2 cellular contexts compared by ENCODE assay signal in genomic region chr2:36781907-36782635, GRCh38.
TF ChIP-seq lines count a peak whose summit lies in the region.

No MANE protein-coding gene starts in this region.

TF ChIP-seq in GM23338, 12 proteins besides CTCF, POLR2A, EP300 and RAD21:
- TF ChIP-seq ZNF114 (CRISPR knock-in tag; IDR thresholded peaks at IDR 0.05) (no peak), NANOG (IDR thresholded peaks at IDR 0.05; ENCODE audit: borderline replicate concordance) (no peak), CREB1 (CRISPR knock-in tag; IDR thresholded peaks at IDR 0.05; ENCODE audit: low read depth) (no peak), STAT1 (IDR thresholded peaks at IDR 0.05; ENCODE audit: unreplicated experiment) (no peak), JUNB (IDR thresholded peaks at IDR 0.05; ENCODE audit: unreplicated experiment) (no peak), POLR2AphosphoS5 (IDR thresholded peaks at IDR 0.05; ENCODE audit: low read depth) (no peak), EZH2phosphoT487 (IDR thresholded peaks at IDR 0.05; ENCODE audit: unreplicated experiment) (no peak), ETS1 (IDR thresholded peaks at IDR 0.05) (no peak), REST (IDR thresholded peaks at IDR 0.05; ENCODE audit: unreplicated experiment) (no peak), EZH2 (IDR thresholded peaks at IDR 0.05; ENCODE audit: low read depth, unreplicated experiment) (no peak), ZNF331 (CRISPR knock-in tag; IDR thresholded peaks at IDR 0.05; ENCODE audit: low read depth) (no peak)
- TF ChIP-seq, protein P1, sequence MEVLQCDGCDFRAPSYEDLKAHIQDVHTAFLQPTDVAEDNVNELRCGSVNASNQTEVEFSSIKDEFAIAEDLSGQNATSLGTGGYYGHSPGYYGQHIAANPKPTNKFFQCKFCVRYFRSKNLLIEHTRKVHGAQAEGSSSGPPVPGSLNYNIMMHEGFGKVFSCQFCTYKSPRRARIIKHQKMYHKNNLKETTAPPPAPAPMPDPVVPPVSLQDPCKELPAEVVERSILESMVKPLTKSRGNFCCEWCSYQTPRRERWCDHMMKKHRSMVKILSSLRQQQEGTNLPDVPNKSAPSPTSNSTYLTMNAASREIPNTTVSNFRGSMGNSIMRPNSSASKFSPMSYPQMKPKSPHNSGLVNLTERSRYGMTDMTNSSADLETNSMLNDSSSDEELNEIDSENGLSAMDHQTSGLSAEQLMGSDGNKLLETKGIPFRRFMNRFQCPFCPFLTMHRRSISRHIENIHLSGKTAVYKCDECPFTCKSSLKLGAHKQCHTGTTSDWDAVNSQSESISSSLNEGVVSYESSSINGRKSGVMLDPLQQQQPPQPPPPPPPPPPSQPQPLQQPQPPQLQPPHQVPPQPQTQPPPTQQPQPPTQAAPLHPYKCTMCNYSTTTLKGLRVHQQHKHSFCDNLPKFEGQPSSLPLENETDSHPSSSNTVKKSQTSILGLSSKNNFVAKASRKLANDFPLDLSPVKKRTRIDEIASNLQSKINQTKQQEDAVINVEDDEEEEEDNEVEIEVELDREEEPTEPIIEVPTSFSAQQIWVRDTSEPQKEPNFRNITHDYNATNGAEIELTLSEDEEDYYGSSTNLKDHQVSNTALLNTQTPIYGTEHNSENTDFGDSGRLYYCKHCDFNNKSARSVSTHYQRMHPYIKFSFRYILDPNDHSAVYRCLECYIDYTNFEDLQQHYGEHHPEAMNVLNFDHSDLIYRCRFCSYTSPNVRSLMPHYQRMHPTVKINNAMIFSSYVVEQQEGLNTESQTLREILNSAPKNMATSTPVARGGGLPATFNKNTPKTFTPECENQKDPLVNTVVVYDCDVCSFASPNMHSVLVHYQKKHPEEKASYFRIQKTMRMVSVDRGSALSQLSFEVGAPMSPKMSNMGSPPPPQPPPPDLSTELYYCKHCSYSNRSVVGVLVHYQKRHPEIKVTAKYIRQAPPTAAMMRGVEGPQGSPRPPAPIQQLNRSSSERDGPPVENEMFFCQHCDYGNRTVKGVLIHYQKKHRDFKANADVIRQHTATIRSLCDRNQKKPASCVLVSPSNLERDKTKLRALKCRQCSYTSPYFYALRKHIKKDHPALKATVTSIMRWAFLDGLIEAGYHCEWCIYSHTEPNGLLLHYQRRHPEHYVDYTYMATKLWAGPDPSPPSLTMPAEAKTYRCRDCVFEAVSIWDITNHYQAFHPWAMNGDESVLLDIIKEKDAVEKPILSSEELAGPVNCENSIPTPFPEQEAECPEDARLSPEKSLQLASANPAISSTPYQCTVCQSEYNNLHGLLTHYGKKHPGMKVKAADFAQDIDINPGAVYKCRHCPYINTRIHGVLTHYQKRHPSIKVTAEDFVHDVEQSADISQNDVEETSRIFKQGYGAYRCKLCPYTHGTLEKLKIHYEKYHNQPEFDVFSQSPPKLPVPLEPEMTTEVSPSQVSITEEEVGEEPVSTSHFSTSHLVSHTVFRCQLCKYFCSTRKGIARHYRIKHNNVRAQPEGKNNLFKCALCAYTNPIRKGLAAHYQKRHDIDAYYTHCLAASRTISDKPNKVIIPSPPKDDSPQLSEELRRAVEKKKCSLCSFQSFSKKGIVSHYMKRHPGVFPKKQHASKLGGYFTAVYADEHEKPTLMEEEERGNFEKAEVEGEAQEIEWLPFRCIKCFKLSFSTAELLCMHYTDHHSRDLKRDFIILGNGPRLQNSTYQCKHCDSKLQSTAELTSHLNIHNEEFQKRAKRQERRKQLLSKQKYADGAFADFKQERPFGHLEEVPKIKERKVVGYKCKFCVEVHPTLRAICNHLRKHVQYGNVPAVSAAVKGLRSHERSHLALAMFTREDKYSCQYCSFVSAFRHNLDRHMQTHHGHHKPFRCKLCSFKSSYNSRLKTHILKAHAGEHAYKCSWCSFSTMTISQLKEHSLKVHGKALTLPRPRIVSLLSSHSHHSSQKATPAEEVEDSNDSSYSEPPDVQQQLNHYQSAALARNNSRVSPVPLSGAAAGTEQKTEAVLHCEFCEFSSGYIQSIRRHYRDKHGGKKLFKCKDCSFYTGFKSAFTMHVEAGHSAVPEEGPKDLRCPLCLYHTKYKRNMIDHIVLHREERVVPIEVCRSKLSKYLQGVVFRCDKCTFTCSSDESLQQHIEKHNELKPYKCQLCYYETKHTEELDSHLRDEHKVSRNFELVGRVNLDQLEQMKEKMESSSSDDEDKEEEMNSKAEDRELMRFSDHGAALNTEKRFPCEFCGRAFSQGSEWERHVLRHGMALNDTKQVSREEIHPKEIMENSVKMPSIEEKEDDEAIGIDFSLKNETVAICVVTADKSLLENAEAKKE (CRISPR knock-in tag; IDR thresholded peaks at IDR 0.05): no peak

TF ChIP-seq in endothelial cell of umbilical vein, 7 proteins besides CTCF, POLR2A, EP300 and RAD21:
- no peak for TF ChIP-seq JUN (IDR thresholded peaks at IDR 0.05; ENCODE audit: borderline replicate concordance, insufficient read depth, insufficient read length, low read depth)
- TF ChIP-seq EZH2 (IDR thresholded peaks at IDR 0.05; ENCODE audit: borderline replicate concordance, low read depth, low read length, severe bottlenecking): no peak
- no peak for TF ChIP-seq POLR2AphosphoS5 (IDR thresholded peaks at IDR 0.05; ENCODE audit: insufficient read depth, low read depth, low read length)
- no peak for TF ChIP-seq MYC (IDR thresholded peaks at IDR 0.05; ENCODE audit: low read depth, low read length)
- no peak for TF ChIP-seq MAX (IDR thresholded peaks at IDR 0.05; ENCODE audit: insufficient read depth, insufficient read length)
- TF ChIP-seq FOS (IDR thresholded peaks at IDR 0.05; ENCODE audit: borderline replicate concordance, insufficient read depth, low read length): no peak
